In the genomic region with DNA sequence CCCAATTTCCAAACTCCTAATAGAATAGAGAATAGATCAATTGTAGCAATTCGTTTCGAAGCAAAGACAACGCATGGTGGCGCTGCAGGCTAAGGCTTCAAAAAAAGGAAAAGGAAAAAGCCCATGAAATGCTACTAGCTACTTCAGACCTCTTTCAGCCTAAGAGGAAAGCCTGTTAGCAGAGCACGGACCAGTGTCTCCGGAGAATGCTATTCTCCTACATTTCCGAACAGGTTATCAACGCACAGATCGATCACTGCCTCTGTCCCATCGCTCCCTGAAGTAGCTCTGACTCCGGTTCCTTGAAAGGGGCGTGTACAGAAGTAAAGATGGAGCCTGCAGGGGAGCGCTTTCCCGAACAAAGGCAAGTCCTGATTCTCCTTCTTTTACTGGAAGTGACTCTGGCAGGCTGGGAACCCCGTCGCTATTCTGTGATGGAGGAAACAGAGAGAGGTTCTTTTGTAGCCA, we compare ENCODE assay signal across 2 cellular contexts.
TF ChIP-seq lines count a peak whose summit lies in the region.

Gene PCDHB15 (plus strand): TSS at position 146 of the 468 bp plus-strand sequence. CDS start 184 bp downstream, at position 330.

TF ChIP-seq in H1, 55 proteins besides CTCF, POLR2A, EP300 and RAD21 (continued from another document):
- TF ChIP-seq ATF2 (IDR thresholded peaks at IDR 0.05; ENCODE audit: low read length) (peak; percentile 64; the same call in 1 of the 2 replicates), CTBP2 (IDR thresholded peaks at IDR 0.05; ENCODE audit: borderline replicate concordance, insufficient read depth, insufficient read length, low read length) (no peak), POLR2AphosphoS5 (IDR thresholded peaks at IDR 0.05; ENCODE audit: low read depth, low read length) (no peak), PHF8 (conservative IDR thresholded peaks at IDR 0.05; ENCODE audit: low read depth, low read length) (no peak), CEBPB (IDR thresholded peaks at IDR 0.05; ENCODE audit: low read depth, low read length) (peak; percentile 43; the same call in 1 of the 2 replicates), RXRA (IDR thresholded peaks at IDR 0.05; ENCODE audit: insufficient read depth, low read depth, low read length) (no peak), MAX (IDR thresholded peaks at IDR 0.05) (no peak), BRCA1 (IDR thresholded peaks at IDR 0.05; ENCODE audit: low read depth, low read length) (no peak), KDM4A (IDR thresholded peaks at IDR 0.05; ENCODE audit: low read depth, low read length, severe bottlenecking) (no peak), ASH2L (IDR thresholded peaks at IDR 0.05; ENCODE audit: low read length) (no peak), TBP (IDR thresholded peaks at IDR 0.05; ENCODE audit: low read depth, low read length) (peak; percentile 39; the same call in 1 of the 2 replicates), SP2 (IDR thresholded peaks at IDR 0.05; ENCODE audit: low read length) (no peak), NRF1 (IDR thresholded peaks at IDR 0.05; ENCODE audit: low read depth, low read length) (no peak), GABPA (IDR thresholded peaks at IDR 0.05; ENCODE audit: borderline replicate concordance, insufficient read depth, low read length) (no peak), KDM1A (IDR thresholded peaks at IDR 0.05; ENCODE audit: borderline replicate concordance, low read length) (no peak), CREB1 (IDR thresholded peaks at IDR 0.05) (no peak), NANOG (IDR thresholded peaks at IDR 0.05; ENCODE audit: insufficient read depth, low read depth, low read length, poor library complexity, severe bottlenecking) (no peak), CHD1 (IDR thresholded peaks at IDR 0.05; ENCODE audit: low read depth, low read length) (no peak), SRF (IDR thresholded peaks at IDR 0.05; ENCODE audit: low read depth, low read length) (no peak), RNF2 (IDR thresholded peaks at IDR 0.05; ENCODE audit: borderline replicate concordance, low read depth, low read length, missing control alignments, poor library complexity, severe bottlenecking) (no peak), ATF3 (IDR thresholded peaks at IDR 0.05; ENCODE audit: insufficient read depth, low read depth, low read length) (no peak), SIRT6 (IDR thresholded peaks at IDR 0.05; ENCODE audit: low read length) (no peak), SP4 (IDR thresholded peaks at IDR 0.05; ENCODE audit: low read length) (no peak), TAF1 (IDR thresholded peaks at IDR 0.05; ENCODE audit: low read depth, low read length) (peak; percentile 60), RFX5 (IDR thresholded peaks at IDR 0.05; ENCODE audit: borderline replicate concordance, low read depth, low read length) (no peak)
- TF ChIP-seq, protein P1, sequence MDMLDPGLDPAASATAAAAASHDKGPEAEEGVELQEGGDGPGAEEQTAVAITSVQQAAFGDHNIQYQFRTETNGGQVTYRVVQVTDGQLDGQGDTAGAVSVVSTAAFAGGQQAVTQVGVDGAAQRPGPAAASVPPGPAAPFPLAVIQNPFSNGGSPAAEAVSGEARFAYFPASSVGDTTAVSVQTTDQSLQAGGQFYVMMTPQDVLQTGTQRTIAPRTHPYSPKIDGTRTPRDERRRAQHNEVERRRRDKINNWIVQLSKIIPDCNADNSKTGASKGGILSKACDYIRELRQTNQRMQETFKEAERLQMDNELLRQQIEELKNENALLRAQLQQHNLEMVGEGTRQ (IDR thresholded peaks at IDR 0.05; ENCODE audit: low read length): no peak

TF ChIP-seq in neural cell, 6 proteins besides CTCF, POLR2A, EP300 and RAD21:
- no peak for TF ChIP-seq REST (IDR thresholded peaks at IDR 0.05; ENCODE audit: borderline replicate concordance)
- TF ChIP-seq SMC3 (conservative IDR thresholded peaks at IDR 0.05; ENCODE audit: poor library complexity): peak; percentile 48
- TF ChIP-seq MXI1 (conservative IDR thresholded peaks at IDR 0.05; ENCODE audit: poor library complexity, severe bottlenecking): no peak
- TF ChIP-seq TAF1 (IDR thresholded peaks at IDR 0.05; ENCODE audit: low read depth): no peak
- no peak for TF ChIP-seq POLR2AphosphoS5 (IDR thresholded peaks at IDR 0.05)
- no peak for TF ChIP-seq EZH2 (IDR thresholded peaks at IDR 0.05; ENCODE audit: borderline replicate concordance, insufficient read depth, low read length, poor library complexity, severe bottlenecking)
